1 cellular context compared by ENCODE assay signal in genomic region chr4:147057631-147057980, GRCh38.
TF ChIP-seq lines count a peak whose summit lies in the region.

No MANE protein-coding gene starts in this region.

TF ChIP-seq in H1, 55 proteins besides CTCF, POLR2A, EP300 and RAD21 (continued from another document):
- no peak for TF ChIP-seq RFX5 (IDR thresholded peaks at IDR 0.05; ENCODE audit: borderline replicate concordance, low read depth, low read length)
